ENCODE assay signal across 19 cellular contexts in the genomic region with DNA sequence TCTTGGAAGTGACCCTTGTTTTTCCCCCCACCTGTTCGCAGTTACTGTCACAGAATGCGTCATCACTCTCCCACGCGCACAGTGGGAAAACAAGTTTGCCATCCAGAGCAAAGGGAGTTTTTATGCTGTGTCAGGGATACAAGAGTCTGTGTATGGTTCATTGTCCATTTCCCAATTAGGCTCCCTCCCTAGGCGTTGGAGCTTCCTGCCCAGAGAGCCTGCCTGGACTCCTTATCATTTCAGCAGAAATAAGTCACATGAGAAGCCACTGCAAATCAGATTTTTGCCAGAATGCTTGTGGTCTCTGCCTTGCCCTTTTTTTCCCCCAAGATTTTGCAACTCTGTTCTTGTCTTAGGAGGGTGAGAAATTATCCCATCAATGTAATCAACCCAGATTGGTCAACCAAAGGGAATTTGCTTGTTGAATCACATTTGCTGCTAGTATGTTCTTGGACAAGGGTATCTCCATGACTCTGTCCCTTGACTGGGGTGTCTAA.
A peak's percentile ranks its signal among the peaks of the same experiment; 100 is the strongest.
DNase-seq lines count a peak whose midpoint lies in the region; ATAC-seq and TF ChIP-seq lines count a peak whose summit lies in the region.
"Had no signal": no experiment of that assay in that cellular context is flagged by ENCODE, and none has a peak within 500 bp of the region (broad histone marks: within the 10 kb centered on the region; RNA-seq: fewer than 3 reads in every experiment).

No MANE protein-coding gene starts in this region.

- H3K9me3 ChIP-seq in left lung = no peaks in the 10 kb centered on the region
- H3K9me3 ChIP-seq in stomach = no peaks in the 10 kb centered on the region
- H3K9me3 ChIP-seq: ascending aorta, BE2C, SJSA1 had no signal

- H3K4me3 ChIP-seq in brain microvascular endothelial cell (ENCODE audit: low read depth, low read length) (no peak overlapping the region), left lung (no peak overlapping the region), stomach (no peak overlapping the region)
- H3K4me3 ChIP-seq: ascending aorta, SJSA1 had no signal

- H3K27me3 ChIP-seq in brain microvascular endothelial cell (replicated peaks) (no peaks in the 10 kb centered on the region), left lung (no peaks in the 10 kb centered on the region), stomach (no peaks in the 10 kb centered on the region)
- H3K27me3 ChIP-seq: ascending aorta, BE2C, SJSA1 had no signal

- no peak for TF ChIP-seq EP300 in stomach (IDR thresholded peaks at IDR 0.05)

- H3K4me1 ChIP-seq in left lung (no peaks in the 10 kb centered on the region), stomach (no peaks in the 10 kb centered on the region)
- H3K4me1 ChIP-seq: ascending aorta, BE2C, SJSA1 had no signal

- H3K36me3 ChIP-seq in brain microvascular endothelial cell (replicated peaks) (no peaks in the 10 kb centered on the region), left lung (no peaks in the 10 kb centered on the region), stomach (no peaks in the 10 kb centered on the region)
- H3K36me3 ChIP-seq: ascending aorta, BE2C, SJSA1 had no signal

- TF ChIP-seq POLR2A in stomach (IDR thresholded peaks at IDR 0.05) = no peak

- 78 to 90% (median 88%) methylated on average over 5 of the region's 5 CpGs for WGBS in stomach, 5 donors

- ATAC-seq in left lung (peak; percentile 83), HG03135 (IDR thresholded peaks at IDR 0.05; ENCODE audit: unreplicated experiment) (no peak), HG02571 (IDR thresholded peaks at IDR 0.05; ENCODE audit: unreplicated experiment) (no peak)
- ATAC-seq: activated CD4-positive, CD25-positive, alpha-beta regulatory T cell treated with anti-CD3 and anti-CD28 coated beads, Interleukin-2, amount 50 U/mL, for 24 hours; PC-3 had no signal

- H3K27ac ChIP-seq in brain microvascular endothelial cell (no peak overlapping the region), left lung (no peak overlapping the region), stomach (no peak overlapping the region)
- H3K27ac ChIP-seq: ascending aorta, KMS-11, SJSA1 had no signal

- DNase-seq in AG08396 (ENCODE audit: low spot score) (peak; percentile 12), EH (ENCODE audit: low read depth) (peak; percentile 51), brain microvascular endothelial cell (peak; percentile 6), left lung (peak in 1 of 2 donors; percentile 33), nucleus accumbens (lab: John Stamatoyannopoulos, UW) (no peak), stomach (no peak)
- DNase-seq: BE2C; Calu3; HCEC 1CT; NCI-H526 treated with DMSO at 0.1 percent for 48 hours; occipital lobe; PC-3; stimulated activated CD4-positive, alpha-beta T cell treated with anti-CD3 and anti-CD28 coated beads, Interleukin-4, amount 100 ng/mL, for 1 hour had no signal

- intact Hi-C loops in left lung (cut with DNase I) (no loop called here), stomach (cut with DNase I; ENCODE audit: low total_unique reads) (no loop called here)

- TF ChIP-seq CTCF in brain microvascular endothelial cell (IDR thresholded peaks at IDR 0.05; ENCODE audit: low read depth, low read length, missing control alignments) (no peak), left lung (IDR thresholded peaks at IDR 0.05) (no peak), stomach (IDR thresholded peaks at IDR 0.05) (no peak)

- in situ Hi-C loops in brain microvascular endothelial cell (cut with HindIII; ENCODE audit: low pct_ligation_motif_present, low sequenced_read_pairs) = no loop called here

Comparison
In these comparisons a context has a peak if more than half of its experiments do, and no peak if none do; other contexts are left out.
1. DNase-seq: peak in AG08396 (single experiment), EH (single experiment) and brain microvascular endothelial cell (single experiment); none in nucleus accumbens (0 of 56) and stomach (single experiment).